In genomic region chr11:70605846-70606245, GRCh38 we compare ENCODE assay signal across 1 cellular context.
TF ChIP-seq lines count a peak whose summit lies in the region.

No MANE protein-coding gene starts in this region.

TF ChIP-seq in GM23338, 12 proteins besides CTCF, POLR2A, EP300 and RAD21 (continued from another document):
- no peak for TF ChIP-seq ZNF462 (CRISPR knock-in tag; IDR thresholded peaks at IDR 0.05)
- TF ChIP-seq POLR2AphosphoS5 (IDR thresholded peaks at IDR 0.05; ENCODE audit: low read depth): no peak
- no peak for TF ChIP-seq ZNF114 (CRISPR knock-in tag; IDR thresholded peaks at IDR 0.05)
- no peak for TF ChIP-seq NANOG (IDR thresholded peaks at IDR 0.05; ENCODE audit: borderline replicate concordance)
- TF ChIP-seq CREB1 (CRISPR knock-in tag; IDR thresholded peaks at IDR 0.05; ENCODE audit: low read depth): no peak
- TF ChIP-seq STAT1 (IDR thresholded peaks at IDR 0.05; ENCODE audit: unreplicated experiment): no peak
- no peak for TF ChIP-seq EZH2 (IDR thresholded peaks at IDR 0.05; ENCODE audit: low read depth, unreplicated experiment)
- TF ChIP-seq REST (IDR thresholded peaks at IDR 0.05; ENCODE audit: unreplicated experiment): no peak
- no peak for TF ChIP-seq ZNF331 (CRISPR knock-in tag; IDR thresholded peaks at IDR 0.05; ENCODE audit: low read depth)
